Comparison of ENCODE assay signal across 8 cellular contexts in the genomic region with DNA sequence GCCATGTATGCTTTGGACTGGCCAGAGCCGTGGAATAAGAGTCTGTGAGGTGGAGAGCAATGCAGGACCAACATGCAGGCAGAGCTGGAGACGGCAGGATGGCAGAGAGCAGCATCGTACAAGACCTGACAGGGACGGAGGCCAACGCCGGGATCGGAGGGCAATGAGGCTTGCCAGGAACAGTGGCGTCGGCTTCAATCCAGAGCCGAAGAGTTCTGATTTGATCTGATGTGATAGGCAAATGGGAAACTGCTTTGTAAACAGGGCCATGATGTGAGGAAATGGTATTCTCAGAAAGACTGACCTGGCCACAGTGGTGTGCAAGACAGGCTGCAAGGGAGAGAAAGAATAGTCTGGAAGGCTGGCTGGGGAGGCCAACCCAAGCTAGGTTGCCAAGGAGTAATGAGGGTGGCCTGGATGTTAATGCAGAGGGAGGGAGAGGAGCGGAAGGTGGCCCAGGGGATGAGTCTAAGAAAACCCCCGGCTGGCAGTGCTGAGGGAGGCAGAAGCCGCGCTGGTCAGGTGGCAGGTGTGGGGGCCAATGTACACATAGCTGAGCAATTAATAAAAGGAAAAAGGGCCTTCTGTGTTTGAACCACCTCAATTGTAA. TPM values are rescaled to one million over a fixed set of nuclear protein-coding genes. Genes with fewer than 3 reads are reported as not detected.
DNase-seq lines count a peak whose midpoint lies in the region; ATAC-seq and TF ChIP-seq lines count a peak whose summit lies in the region.

No MANE protein-coding gene starts in this region.

- no peaks in the 10 kb centered on the region for H3K9me3 ChIP-seq in transverse colon

- peaks cover 0 to 2% (median 0%) of the 10 kb centered on the region in 7 donors for H3K9me3 Mint-ChIP-seq in CD14-positive monocyte

- TF ChIP-seq CTCF in CD14-positive monocyte (IDR thresholded peaks at IDR 0.05) (no peak), transverse colon (IDR thresholded peaks at IDR 0.05) (no peak)

- H3K4me1 Mint-ChIP-seq in CD14-positive monocyte: peaks cover 77% of the 10 kb centered on the region

- in situ Hi-C loops in transverse colon (cut with MboI; ENCODE audit: low pct_ligation_motif_present in 1 of 4, low pct_unique_long_range_greater_than_20kb in 1 of 4, low sequenced_read_pairs in 3 of 4): no loop called here

- peak overlapping the region; percentile 87 to 98 (median 95) for H3K27ac Mint-ChIP-seq in CD14-positive monocyte

- no peak for TF ChIP-seq EP300 in transverse colon (IDR thresholded peaks at IDR 0.05; ENCODE audit: low read depth)

- H3K36me3 Mint-ChIP-seq in CD14-positive monocyte: peaks cover 66 to 81% of the 10 kb centered on the region in 2 donors

- peaks cover 0 to 10% (median 0%) of the 10 kb centered on the region in 4 donors for H3K4me1 ChIP-seq in transverse colon

- DNase-seq in CD14-positive monocyte (ENCODE audit: low spot score) (no peak), NCI-H146 (lab: John Stamatoyannopoulos, UW) (peak; percentile 89), left cardiac atrium (no peak), transverse colon (no peak), NCI-H1930 (lab: John Stamatoyannopoulos, UW) (no peak), NCI-H1105 (lab: John Stamatoyannopoulos, UW) (no peak)
- no peak for DNase-seq in activated effector memory CD4-positive, alpha-beta T cell treated with anti-CD3 and anti-CD28 coated beads, Interleukin-2, amount 50 U/mL, for 16 hours

- H3K27me3 Mint-ChIP-seq in CD14-positive monocyte (ENCODE audit: low read depth in 3 of 3): peaks cover 0 to 3% (median 1%) of the 10 kb centered on the region in 3 donors

- no peaks in the 10 kb centered on the region for H3K36me3 ChIP-seq in transverse colon

- H3K27ac ChIP-seq in transverse colon: peak overlapping the region; percentile 58 to 75 (median 66)

- H3K27me3 ChIP-seq in transverse colon: no peaks in the 10 kb centered on the region

- ATAC-seq in GM21576 (IDR thresholded peaks at IDR 0.05; ENCODE audit: unreplicated experiment): peak; percentile 13
- ATAC-seq in left cardiac atrium: peak; percentile 14 to 34

- intact Hi-C loops in CD14-positive monocyte (cut with micrococcal nuclease) (loop anchor here (10.0 kb wide), 3 partner anchors 61 to 259 kb away; no protein-coding TSS in a partner anchor), left cardiac atrium (cut with DNase I) (loop anchor here in 1 of 2 donors (5.0 kb wide), 1 partner anchor 61 kb away; no protein-coding TSS in a partner anchor), transverse colon (cut with DNase I; ENCODE audit: low total_unique reads) (no loop called here)

- H3K4me3 ChIP-seq in transverse colon: no peak overlapping the region

- WGBS in transverse colon (ENCODE audit: low coverage in 1 of 2), 2 donors: 83 to 94% methylated on average over 13 to 14 of the region's 14 CpGs

- TF ChIP-seq POLR2A in transverse colon (IDR thresholded peaks at IDR 0.05): no peak

- H3K4me3 Mint-ChIP-seq in CD14-positive monocyte: peak overlapping the region; percentile 56 to 59

RNA-seq across cellular contexts. Expression of a gene that starts 26.7 kb away (rescaled TPM):
- 100 to 1,000 TPM in 1 of 2 donors, 10 to 100 TPM in 1; 64.4 to 100 TPM for polyA plus RNA-seq in CD14-positive monocyte
- total RNA-seq in left cardiac atrium: 10 to 100 TPM in 1 of 2 donors, 1 to 10 TPM in 1; 9.7 to 13.9 TPM
- 1 to 10 TPM; 5.2 to 8.1 (median 6.1) TPM for total RNA-seq in transverse colon
